18 cellular contexts compared by ENCODE assay signal in the genomic region with DNA sequence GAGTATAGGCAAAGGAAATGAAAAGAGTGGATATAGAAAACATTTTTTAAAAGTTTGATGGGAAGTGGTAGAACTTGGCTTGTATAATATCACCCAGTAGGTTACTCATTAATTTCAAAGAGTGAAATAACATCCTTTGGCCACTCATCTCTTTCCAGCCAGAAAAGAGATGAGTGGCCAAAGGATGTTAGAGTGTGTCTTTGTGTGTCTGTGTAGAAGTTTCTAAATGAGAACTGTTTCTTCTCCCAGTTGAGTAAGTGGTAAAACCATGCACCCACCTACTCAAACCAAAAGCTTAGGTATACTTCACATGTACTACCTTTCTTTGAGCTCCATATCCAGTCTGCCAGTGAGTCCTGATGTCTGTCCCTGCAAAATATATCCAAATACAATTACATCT. TPM values are rescaled to one million over a fixed set of nuclear protein-coding genes. Genes with fewer than 3 reads are reported as not detected.
DNase-seq lines count a peak whose midpoint lies in the region; ATAC-seq and TF ChIP-seq lines count a peak whose summit lies in the region.
"Had no signal": no experiment of that assay in that cellular context is flagged by ENCODE, and none has a peak within 500 bp of the region (broad histone marks: within the 10 kb centered on the region; RNA-seq: fewer than 3 reads in every experiment).

No MANE protein-coding gene starts in this region.

- peaks cover 0 to 8% of the 10 kb centered on the region in 2 donors for H3K27me3 Mint-ChIP-seq in natural killer cell treated with Interleukin-12 subunit alpha and Interleukin-12 subunit beta and Interleukin-15 and Interleukin-18, amount 100 ng/mL, for 72 hours
- H3K27me3 Mint-ChIP-seq in natural killer cell (ENCODE audit: low read depth in 2 of 2) (peaks cover 4 to 5% of the 10 kb centered on the region in 2 donors), H9 (ENCODE audit: low read depth) (no peaks in the 10 kb centered on the region)

- H4K20me1 ChIP-seq in H9 (ENCODE audit: control insufficient read depth, insufficient read depth, insufficient read length), result no peaks in the 10 kb centered on the region

- H3K27ac Mint-ChIP-seq in natural killer cell treated with Interleukin-12 subunit alpha and Interleukin-12 subunit beta and Interleukin-15 and Interleukin-18, amount 100 ng/mL, for 72 hours, result no peak overlapping the region
- H3K27ac Mint-ChIP-seq in natural killer cell, result no peak overlapping the region
- no peak overlapping the region for H3K27ac Mint-ChIP-seq in H9
- H3K27ac Mint-ChIP-seq: WTC11 had no signal

- no peaks in the 10 kb centered on the region for H3K23me2 ChIP-seq in H9 (ENCODE audit: insufficient read length, low read depth, low read length, poor library complexity, severe bottlenecking)

- no peak overlapping the region for H3T11ph ChIP-seq in H9 (ENCODE audit: low read length)

- intact Hi-C loops in natural killer cell (cut with micrococcal nuclease), result no loop called here

- H3K9ac ChIP-seq in H9 (ENCODE audit: extremely low read depth, insufficient read length, low read length), result no peak overlapping the region

- H2BK5ac ChIP-seq in H9 (ENCODE audit: insufficient read length, low read length), result no peak overlapping the region

- H2AFZ ChIP-seq in H9 (ENCODE audit: low read length), result no peak overlapping the region

- H3K4me1 ChIP-seq in H9 (ENCODE audit: insufficient read depth, low read length), result no peaks in the 10 kb centered on the region
- H3K4me1 ChIP-seq: tibial nerve had no signal

- no peak overlapping the region for H2BK12ac ChIP-seq in H9 (ENCODE audit: insufficient read length, low read depth, low read length)

- H3K36me3 Mint-ChIP-seq in natural killer cell treated with Interleukin-12 subunit alpha and Interleukin-12 subunit beta and Interleukin-15 and Interleukin-18, amount 100 ng/mL, for 72 hours, result no peaks in the 10 kb centered on the region
- H3K36me3 Mint-ChIP-seq in natural killer cell (no peaks in the 10 kb centered on the region), H9 (ENCODE audit: insufficient read depth in 1 of 3, low read depth in 3 of 3) (no peaks in the 10 kb centered on the region)
- H3K36me3 Mint-ChIP-seq: CD8-positive, alpha-beta memory T cell; WTC11 had no signal

- H2AK5ac ChIP-seq in H9 (ENCODE audit: insufficient read length, low read length), result no peak overlapping the region

- H2BK120ac ChIP-seq in H9 (ENCODE audit: low read depth, low read length, poor library complexity, severe bottlenecking), result no peak overlapping the region

- no peak overlapping the region for H3K14ac ChIP-seq in H9 (ENCODE audit: insufficient read depth, low read length)

- no peak for TF ChIP-seq CTCF in natural killer cell (IDR thresholded peaks at IDR 0.05)
- TF ChIP-seq CTCF in H9 (conservative IDR thresholded peaks at IDR 0.05), result no peak

- H3K27me3 ChIP-seq in H9 (ENCODE audit: insufficient read depth, low read length), result no peaks in the 10 kb centered on the region
- H3K27me3 ChIP-seq: tibial nerve had no signal

- H3K23ac ChIP-seq in H9 (ENCODE audit: insufficient read length, low read depth, low read length), result no peak overlapping the region

- H3K56ac ChIP-seq in H9 (ENCODE audit: insufficient read length, low read depth, low read length), result no peak overlapping the region

- no peaks in the 10 kb centered on the region for H3K9me3 ChIP-seq in H9 (ENCODE audit: control insufficient read depth, low read depth, low read length)
- H3K9me3 ChIP-seq: tibial nerve had no signal

- H4K91ac ChIP-seq in H9 (ENCODE audit: insufficient read length, low read depth, low read length), result no peak overlapping the region

- ATAC-seq in natural killer cell treated with Interleukin-12 subunit alpha and Interleukin-12 subunit beta and Interleukin-15 and Interleukin-18, amount 100 ng/mL, for 72 hours, result peak; percentile 15 to 71
- ATAC-seq in natural killer cell (no peak), HG02571 (IDR thresholded peaks at IDR 0.05; ENCODE audit: unreplicated experiment) (peak; percentile 73), HG03135 (IDR thresholded peaks at IDR 0.05; ENCODE audit: unreplicated experiment) (peak; percentile 82), GM18519 (IDR thresholded peaks at IDR 0.05; ENCODE audit: low FRiP score, unreplicated experiment) (no peak), HG03439 (IDR thresholded peaks at IDR 0.05; ENCODE audit: unreplicated experiment) (no peak)
- ATAC-seq: WTC11 had no signal

- no peak overlapping the region for H3K4me2 ChIP-seq in H9 (ENCODE audit: insufficient read depth, insufficient read length, low read length)

- DNase-seq in natural killer cell treated with Interleukin-12 subunit alpha and Interleukin-12 subunit beta and Interleukin-15 and Interleukin-18, amount 100 ng/mL, for 72 hours (ENCODE audit: low spot score), result no peak
- DNase-seq in natural killer cell (no peak), H9 (no peak)
- DNase-seq in activated CD4-positive, CD25-positive, alpha-beta regulatory T cell (lab: John Stamatoyannopoulos, UW), result no peak
- DNase-seq: CD8-positive, alpha-beta memory T cell; cerebellar nuclear complex; GDM1; NCI-H1048; NCI-H345; posterior cingulate gyrus; stimulated activated CD4-positive, alpha-beta T cell treated with anti-CD3 and anti-CD28 coated beads, Interleukin-15, amount 100 ng/mL, for 24 hours had no signal

- peaks cover 0 to 8% of the 10 kb centered on the region in 2 donors for H3K4me1 Mint-ChIP-seq in natural killer cell treated with Interleukin-12 subunit alpha and Interleukin-12 subunit beta and Interleukin-15 and Interleukin-18, amount 100 ng/mL, for 72 hours (ENCODE audit: low read depth in 2 of 2)
- H3K4me1 Mint-ChIP-seq in natural killer cell (no peaks in the 10 kb centered on the region), H9 (peaks cover 0 to 11% of the 10 kb centered on the region in 2 experiments; a peak in 1 of 4 replicates)

- H3K79me1 ChIP-seq in H9 (ENCODE audit: insufficient read depth, low read depth, low read length, poor library complexity, severe bottlenecking), result no peaks in the 10 kb centered on the region

- no peak overlapping the region for H3K18ac ChIP-seq in H9 (ENCODE audit: insufficient read length, low read depth, low read length)

- H3K4me3 Mint-ChIP-seq in natural killer cell treated with Interleukin-12 subunit alpha and Interleukin-12 subunit beta and Interleukin-15 and Interleukin-18, amount 100 ng/mL, for 72 hours, result no peak overlapping the region
- no peak overlapping the region for H3K4me3 Mint-ChIP-seq in natural killer cell
- H3K4me3 Mint-ChIP-seq in H9, result no peak overlapping the region; a peak in 1 of 5 replicates
- H3K4me3 Mint-ChIP-seq: CD8-positive, alpha-beta memory T cell; WTC11 had no signal

- no peak overlapping the region for H2BK20ac ChIP-seq in H9 (ENCODE audit: low read depth, low read length, poor library complexity, severe bottlenecking)

- H2BK15ac ChIP-seq in H9 (ENCODE audit: low read depth, low read length), result no peak overlapping the region

- no peaks in the 10 kb centered on the region for H3K79me2 ChIP-seq in H9 (ENCODE audit: insufficient read depth, low read length)

- no peak overlapping the region for H3K4ac ChIP-seq in H9 (ENCODE audit: low read depth, low read length)

- H4K8ac ChIP-seq in H9 (replicated peaks; ENCODE audit: insufficient read length, low read depth, low read length), result no peak overlapping the region

- H4K5ac ChIP-seq in H9 (ENCODE audit: insufficient read length, low read depth, low read length), result no peak overlapping the region

- no peak overlapping the region for H3K27ac ChIP-seq in H9 (ENCODE audit: insufficient read length, low read depth, low read length)
- H3K27ac ChIP-seq: tibial nerve had no signal

- H3K9me3 Mint-ChIP-seq in natural killer cell treated with Interleukin-12 subunit alpha and Interleukin-12 subunit beta and Interleukin-15 and Interleukin-18, amount 100 ng/mL, for 72 hours, result no peaks in the 10 kb centered on the region
- H3K9me3 Mint-ChIP-seq in natural killer cell (no peaks in the 10 kb centered on the region), H9 (no peaks in the 10 kb centered on the region)
- H3K9me3 Mint-ChIP-seq: CD8-positive, alpha-beta memory T cell had no signal

RNA-seq across cellular contexts. Expression of gene TMEM244, which starts 47.7 kb away (rescaled TPM):
- total RNA-seq in natural killer cell treated with Interleukin-12 subunit alpha and Interleukin-12 subunit beta and Interleukin-15 and Interleukin-18, amount 100 ng/mL, for 72 hours, result not detected
- not detected for total RNA-seq in natural killer cell
- not detected in 2 replicates for total RNA-seq in H9 (2021)
- total RNA-seq: A673, tibial nerve, WTC11 had no signal

Comparison
In these comparisons a context has a peak if more than half of its experiments do, and no peak if none do; other contexts are left out.
1. ATAC-seq: peak in natural killer cell treated with Interleukin-12 subunit alpha and Interleukin-12 subunit beta and Interleukin-15 and Interleukin-18, amount 100 ng/mL, for 72 hours (2 of 2), HG02571 (single experiment) and HG03135 (single experiment); none in natural killer cell (0 of 3), GM18519 (single experiment) and HG03439 (single experiment).